7 cellular contexts compared by ENCODE assay signal in genomic region chr19:28878862-28879566, GRCh38.
DNase-seq lines count a peak whose midpoint lies in the region; ATAC-seq and TF ChIP-seq lines count a peak whose summit lies in the region.

No MANE protein-coding gene starts in this region.

- H3K4me1 ChIP-seq in adrenal gland (replicated peaks in 1 of 2) (no peaks in the 10 kb centered on the region), right cardiac atrium (ENCODE audit: control insufficient read depth, insufficient read depth, low read length) (no peaks in the 10 kb centered on the region)

- H3K27ac ChIP-seq in adrenal gland (no peak overlapping the region), right cardiac atrium (ENCODE audit: low read length) (no peak overlapping the region)

- no peaks in the 10 kb centered on the region for H3K27me3 ChIP-seq in GM06990 (replicated peaks; ENCODE audit: control insufficient read depth, insufficient read depth, low read length)
- no peaks in the 10 kb centered on the region for H3K27me3 ChIP-seq in adrenal gland
- no peaks in the 10 kb centered on the region for H3K27me3 ChIP-seq in right cardiac atrium (ENCODE audit: control insufficient read depth, insufficient read depth)

- TF ChIP-seq CTCF in GM06990 (IDR thresholded peaks at IDR 0.05; ENCODE audit: insufficient read depth, low read length, poor library complexity, severe bottlenecking): peak; percentile 52
- TF ChIP-seq CTCF in adrenal gland (IDR thresholded peaks at IDR 0.05): peak; percentile 64 to 79 (median 72)

- H3K36me3 ChIP-seq in GM06990 (ENCODE audit: control insufficient read depth, insufficient read depth, low read length) (no peaks in the 10 kb centered on the region), adrenal gland (replicated peaks in 1 of 2) (no peaks in the 10 kb centered on the region)

- no peak for DNase-seq in GM06990 (ENCODE audit: extremely low read depth, insufficient read length)
- DNase-seq in MV-4-11 (lab: John Stamatoyannopoulos, UW): peak; percentile 66
- DNase-seq in SKM-1 (lab: John Stamatoyannopoulos, UW; ENCODE audit: unreplicated experiment): peak; percentile 33
- DNase-seq in adrenal gland: peak; percentile 59 to 85 (median 73)
- peak; percentile 66 to 84 (median 79) for DNase-seq in right cardiac atrium
- DNase-seq in sciatic nerve (ENCODE audit: low spot score): peak; percentile 88

- intact Hi-C loops in adrenal gland (cut with DNase I) (loop anchor here in 1 of 2 donors (5.0 kb wide), 1 partner anchor 142 kb away; no protein-coding TSS in a partner anchor), right cardiac atrium (cut with DNase I) (loop anchor here (2.0 to 10.0 kb wide), 5 partner anchors 142 to 417 kb away; no protein-coding TSS in a partner anchor), sciatic nerve (cut with DNase I) (no loop called here)

- ATAC-seq in right cardiac atrium: peak in 1 of 2 donors; percentile 58
- ATAC-seq in sciatic nerve: peak; percentile 54
- ATAC-seq in GM21390 (IDR thresholded peaks at IDR 0.05; ENCODE audit: unreplicated experiment): no peak

- 28 to 29% (median 28%) methylated on average over 11 of the region's 11 CpGs for WGBS in adrenal gland, 4 donors
- 28% methylated on average over 11 of the region's 11 CpGs for WGBS in right cardiac atrium

- H3K9me3 ChIP-seq in adrenal gland (replicated peaks in 1 of 3) (no peaks in the 10 kb centered on the region), right cardiac atrium (ENCODE audit: control insufficient read depth, low read length) (no peaks in the 10 kb centered on the region)

- H3K4me3 ChIP-seq in GM06990 (replicated peaks; ENCODE audit: low read depth, low read length) (no peak overlapping the region), adrenal gland (no peak overlapping the region), right cardiac atrium (ENCODE audit: low read length) (no peak overlapping the region)

- TF ChIP-seq POLR2A in adrenal gland (IDR thresholded peaks at IDR 0.05): no peak
